ENCODE assay signal across 20 cellular contexts in the genomic region with DNA sequence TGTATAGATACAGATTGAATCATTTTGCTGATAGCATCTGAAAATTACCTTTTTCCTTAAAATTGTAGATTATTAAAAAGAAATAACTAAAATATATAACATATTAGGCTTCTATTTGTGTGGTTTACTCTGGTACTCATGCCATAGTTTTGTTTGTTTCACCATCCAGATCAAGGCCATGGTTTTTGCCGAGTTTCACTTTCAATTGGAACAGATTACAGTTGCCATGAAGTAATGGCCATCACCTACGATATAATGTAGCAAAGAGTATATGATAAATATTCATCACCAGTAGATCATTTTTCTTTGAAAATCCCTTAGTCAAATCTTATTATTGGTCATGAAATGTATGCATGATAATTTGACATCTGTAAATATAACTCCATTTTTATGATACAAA. TPM values are rescaled to one million over a fixed set of nuclear protein-coding genes. Genes with fewer than 3 reads are reported as not detected.
A peak's percentile ranks its signal among the peaks of the same experiment; 100 is the strongest.
DNase-seq lines count a peak whose midpoint lies in the region; ATAC-seq lines count a peak whose summit lies in the region.
"Had no signal": no experiment of that assay in that cellular context is flagged by ENCODE, and none has a peak within 500 bp of the region (broad histone marks: within the 10 kb centered on the region; RNA-seq: fewer than 3 reads in every experiment).

No MANE protein-coding gene starts in this region.

- no peaks in the 10 kb centered on the region for H3K36me3 ChIP-seq in CD4-positive, CD25-positive, alpha-beta regulatory T cell (ENCODE audit: control insufficient read depth, insufficient read depth, low read length)
- H3K36me3 ChIP-seq: neutrophil, Peyer's patch, suprapubic skin had no signal

- no peaks in the 10 kb centered on the region for H3K27me3 ChIP-seq in CD4-positive, CD25-positive, alpha-beta regulatory T cell (ENCODE audit: control insufficient read depth, insufficient read depth, low read length)
- H3K27me3 ChIP-seq: neutrophil, Peyer's patch, suprapubic skin had no signal

- peak overlapping the region; percentile 15 to 50 (median 39) for H3K27ac Mint-ChIP-seq in CD4-positive, CD25-positive, alpha-beta regulatory T cell
- peak overlapping the region; percentile 5 for H3K27ac Mint-ChIP-seq in central memory CD8-positive, alpha-beta T cell (ENCODE audit: low read depth)

- peaks cover 5% of the 10 kb centered on the region for H3K4me1 ChIP-seq in CD4-positive, CD25-positive, alpha-beta regulatory T cell (ENCODE audit: control insufficient read depth, insufficient read depth, low read length, poor library complexity, severe bottlenecking)

- H3K4me3 ChIP-seq in CD4-positive, CD25-positive, alpha-beta regulatory T cell (ENCODE audit: low read depth, low read length) = peak overlapping the region; percentile 11
- H3K4me3 ChIP-seq: Peyer's patch, suprapubic skin had no signal

- peaks cover 0 to 13% of the 10 kb centered on the region in 2 experiments for H3K9me3 ChIP-seq in CD4-positive, CD25-positive, alpha-beta regulatory T cell (ENCODE audit: control insufficient read depth in 2 of 2, low read length in 2 of 2)
- H3K9me3 ChIP-seq: neutrophil had no signal

- H3K27ac ChIP-seq in CD4-positive, CD25-positive, alpha-beta regulatory T cell (ENCODE audit: insufficient read depth, low read length, poor library complexity, severe bottlenecking) = no peak overlapping the region
- H3K27ac ChIP-seq: HL-60, suprapubic skin had no signal

- H3K4me3 Mint-ChIP-seq in CD4-positive, CD25-positive, alpha-beta regulatory T cell = no peak overlapping the region
- H3K4me3 Mint-ChIP-seq in central memory CD8-positive, alpha-beta T cell = peak overlapping the region; percentile 8

- H3K27me3 Mint-ChIP-seq in CD4-positive, CD25-positive, alpha-beta regulatory T cell = no peaks in the 10 kb centered on the region
- no peaks in the 10 kb centered on the region for H3K27me3 Mint-ChIP-seq in central memory CD8-positive, alpha-beta T cell

- peaks cover 10 to 30% (median 17%) of the 10 kb centered on the region in 4 donors for H3K4me1 Mint-ChIP-seq in CD4-positive, CD25-positive, alpha-beta regulatory T cell
- H3K4me1 Mint-ChIP-seq in central memory CD8-positive, alpha-beta T cell = peaks cover 19% of the 10 kb centered on the region

- peaks cover 1 to 19% (median 8%) of the 10 kb centered on the region in 7 donors for H3K9me3 Mint-ChIP-seq in CD4-positive, CD25-positive, alpha-beta regulatory T cell
- H3K9me3 Mint-ChIP-seq in central memory CD8-positive, alpha-beta T cell = peaks cover 8% of the 10 kb centered on the region

- H3K36me3 Mint-ChIP-seq in CD4-positive, CD25-positive, alpha-beta regulatory T cell = peaks cover 13% of the 10 kb centered on the region
- no peaks in the 10 kb centered on the region for H3K36me3 Mint-ChIP-seq in central memory CD8-positive, alpha-beta T cell (ENCODE audit: insufficient read depth)

- peak in 1 of 2 donors; percentile 56 for ATAC-seq in CD4-positive, CD25-positive, alpha-beta regulatory T cell (ENCODE audit: low read depth in 2 of 2)
- ATAC-seq in GM18909 (IDR thresholded peaks at IDR 0.05; ENCODE audit: poor library complexity, unreplicated experiment) (peak; percentile 46), HG03520 (IDR thresholded peaks at IDR 0.05; ENCODE audit: unreplicated experiment) (peak; percentile 45), GM21515 (IDR thresholded peaks at IDR 0.05; ENCODE audit: unreplicated experiment) (no peak), HG03280 (IDR thresholded peaks at IDR 0.05; ENCODE audit: unreplicated experiment) (no peak), GM19397 (IDR thresholded peaks at IDR 0.05; ENCODE audit: unreplicated experiment) (no peak)
- peak; percentile 60 for ATAC-seq in central memory CD8-positive, alpha-beta T cell (replicated peaks; ENCODE audit: extremely low read depth, poor library complexity, severe bottlenecking)
- ATAC-seq: right cardiac atrium had no signal

- DNase-seq in CD4-positive, CD25-positive, alpha-beta regulatory T cell = peak in 1 of 3 donors; percentile 47
- no peak for DNase-seq in central memory CD8-positive, alpha-beta T cell (ENCODE audit: low spot score in 2 of 2)
- DNase-seq in NCI-H524 treated with DMSO at 0.1 percent for 48 hours (lab: John Stamatoyannopoulos, UW) = no peak
- DNase-seq: activated naive CD4-positive, alpha-beta T cell treated with anti-CD3 and anti-CD28 coated beads, Interleukin-2, amount 50 U/mL, for 16 hours; effector memory CD4-positive, alpha-beta T cell; mesendoderm; NCI-H1105; NCI-H748 treated with DMSO at 0.1 percent for 48 hours; Peyer's patch; right cardiac atrium; stimulated activated CD4-positive, alpha-beta T cell treated with anti-CD3 and anti-CD28 coated beads, Interleukin-1b, Interleukin-23, amount 100 ng/mL, for 48 hours had no signal

RNA-seq across cellular contexts. Expression of a gene that starts 11.9 kb away (rescaled TPM):
- not detected for total RNA-seq in CD4-positive, CD25-positive, alpha-beta regulatory T cell
- not detected for polyA plus RNA-seq in CD4-positive, CD25-positive, alpha-beta regulatory T cell
- total RNA-seq: G401 had no signal

Comparison
In these comparisons a context has a peak if more than half of its experiments do, and no peak if none do; other contexts are left out.
1. ATAC-seq: peak in GM18909 (single experiment), HG03520 (single experiment) and central memory CD8-positive, alpha-beta T cell (single experiment); none in GM21515 (single experiment), HG03280 (single experiment) and GM19397 (single experiment).